8 cellular contexts compared by ENCODE assay signal in genomic region chr6:6006428-6007310, GRCh38. TPM values are rescaled to one million over a fixed set of nuclear protein-coding genes. Genes with fewer than 3 reads are reported as not detected.
DNase-seq lines count a peak whose midpoint lies in the region; ATAC-seq and TF ChIP-seq lines count a peak whose summit lies in the region.

NRN1 (minus strand) TSS chr6:6006925; CDS start chr6:6006749, 176 bp downstream.

- H3K9me3 ChIP-seq in iPS-18a (ENCODE audit: control insufficient read depth, low read depth, low read length), result no peaks in the 10 kb centered on the region

- H3K4me1 ChIP-seq in iPS-18a (ENCODE audit: control insufficient read depth, low read depth, low read length), result peaks cover 37% of the 10 kb centered on the region

- H3K36me3 ChIP-seq in iPS-18a (ENCODE audit: control insufficient read depth, low read depth, low read length), result no peaks in the 10 kb centered on the region

- peaks cover 51% of the 10 kb centered on the region for H3K27me3 Mint-ChIP-seq in activated T-helper 17 cell treated with anti-CD3 and anti-CD28 coated beads, Interleukin-2, amount 50 U/mL, for 72 hours
- H3K27me3 Mint-ChIP-seq in stimulated activated naive CD8-positive, alpha-beta T cell treated with anti-CD3 and anti-CD28 coated beads, Interleukin-15, Interleukin-2, amounts not matched to agents 100 ng/mL and 50 ng/mL, for 24 hours, result peaks cover 77% of the 10 kb centered on the region

- peaks cover 52% of the 10 kb centered on the region for H3K36me3 Mint-ChIP-seq in activated T-helper 17 cell treated with anti-CD3 and anti-CD28 coated beads, Interleukin-2, amount 50 U/mL, for 72 hours (ENCODE audit: low read depth)
- H3K36me3 Mint-ChIP-seq in stimulated activated naive CD8-positive, alpha-beta T cell treated with anti-CD3 and anti-CD28 coated beads, Interleukin-15, Interleukin-2, amounts not matched to agents 100 ng/mL and 50 ng/mL, for 24 hours (ENCODE audit: low read depth), result peaks cover 6% of the 10 kb centered on the region

- peak within 1 kb of the TSS; percentile 92 for H3K27ac Mint-ChIP-seq in activated T-helper 17 cell treated with anti-CD3 and anti-CD28 coated beads, Interleukin-2, amount 50 U/mL, for 72 hours
- H3K27ac Mint-ChIP-seq in stimulated activated naive CD8-positive, alpha-beta T cell treated with anti-CD3 and anti-CD28 coated beads, Interleukin-15, Interleukin-2, amounts not matched to agents 100 ng/mL and 50 ng/mL, for 24 hours, result peak within 1 kb of the TSS; percentile 76

- H3K4me3 Mint-ChIP-seq in activated T-helper 17 cell treated with anti-CD3 and anti-CD28 coated beads, Interleukin-2, amount 50 U/mL, for 72 hours, result peak within 1 kb of the TSS; percentile 85
- peak within 1 kb of the TSS; percentile 70 for H3K4me3 Mint-ChIP-seq in stimulated activated naive CD8-positive, alpha-beta T cell treated with anti-CD3 and anti-CD28 coated beads, Interleukin-15, Interleukin-2, amounts not matched to agents 100 ng/mL and 50 ng/mL, for 24 hours

- H3K9me3 Mint-ChIP-seq in activated T-helper 17 cell treated with anti-CD3 and anti-CD28 coated beads, Interleukin-2, amount 50 U/mL, for 72 hours, result no peaks in the 10 kb centered on the region
- H3K9me3 Mint-ChIP-seq in stimulated activated naive CD8-positive, alpha-beta T cell treated with anti-CD3 and anti-CD28 coated beads, Interleukin-15, Interleukin-2, amounts not matched to agents 100 ng/mL and 50 ng/mL, for 24 hours, result no peaks in the 10 kb centered on the region

- peak; percentile 12 for ATAC-seq in activated T-helper 17 cell treated with anti-CD3 and anti-CD28 coated beads, Interleukin-2, amount 50 U/mL, for 72 hours (replicated peaks)
- ATAC-seq in GM18505 (IDR thresholded peaks at IDR 0.05; ENCODE audit: unreplicated experiment) (no peak), HG03108 (IDR thresholded peaks at IDR 0.05; ENCODE audit: unreplicated experiment) (no peak)

- peak within 1 kb of the TSS; percentile 77 for H3K4me3 ChIP-seq in iPS-18a (ENCODE audit: low read length)

- no peak within 1 kb of the TSS for H3K27ac ChIP-seq in iPS-18a (ENCODE audit: low read length)

- peak within 1 kb of the TSS; percentile 14 for H3K9ac ChIP-seq in iPS-18a (ENCODE audit: low read length)

- peaks cover 76% of the 10 kb centered on the region for H3K27me3 ChIP-seq in iPS-18a (ENCODE audit: control insufficient read depth, insufficient read depth, low read length)

- peak; percentile 85 for DNase-seq in DMS53 (lab: John Stamatoyannopoulos, UW)
- DNase-seq in M059J (ENCODE audit: low read depth), result peak; percentile 81
- DNase-seq in NCI-H2196 treated with DMSO at 0.1 percent for 48 hours (lab: John Stamatoyannopoulos, UW; ENCODE audit: unreplicated experiment), result no peak

- no peak for TF ChIP-seq POLR2A in GM18505 (IDR thresholded peaks at IDR 0.05; ENCODE audit: borderline replicate concordance, extremely low read depth, insufficient read depth, insufficient read length)

- H3K4me1 Mint-ChIP-seq in activated T-helper 17 cell treated with anti-CD3 and anti-CD28 coated beads, Interleukin-2, amount 50 U/mL, for 72 hours, result peaks cover 32% of the 10 kb centered on the region
- peaks cover 55% of the 10 kb centered on the region for H3K4me1 Mint-ChIP-seq in stimulated activated naive CD8-positive, alpha-beta T cell treated with anti-CD3 and anti-CD28 coated beads, Interleukin-15, Interleukin-2, amounts not matched to agents 100 ng/mL and 50 ng/mL, for 24 hours (ENCODE audit: low read depth)

RNA-seq across cellular contexts. Expression of gene NRN1, which starts in this region (rescaled TPM):
- total RNA-seq in M059J (2014; rRNA removed; shearing (Covaris generic)), result 105 and 115 TPM in 2 replicates
- 10 to 100 TPM in 1 of 2 donors, 1 to 10 TPM in 1; 1.1 to 14.7 TPM for total RNA-seq in activated T-helper 17 cell treated with anti-CD3 and anti-CD28 coated beads, Interleukin-2, amount 50 U/mL, for 72 hours
